8 cellular contexts compared by ENCODE assay signal in the genomic region with DNA sequence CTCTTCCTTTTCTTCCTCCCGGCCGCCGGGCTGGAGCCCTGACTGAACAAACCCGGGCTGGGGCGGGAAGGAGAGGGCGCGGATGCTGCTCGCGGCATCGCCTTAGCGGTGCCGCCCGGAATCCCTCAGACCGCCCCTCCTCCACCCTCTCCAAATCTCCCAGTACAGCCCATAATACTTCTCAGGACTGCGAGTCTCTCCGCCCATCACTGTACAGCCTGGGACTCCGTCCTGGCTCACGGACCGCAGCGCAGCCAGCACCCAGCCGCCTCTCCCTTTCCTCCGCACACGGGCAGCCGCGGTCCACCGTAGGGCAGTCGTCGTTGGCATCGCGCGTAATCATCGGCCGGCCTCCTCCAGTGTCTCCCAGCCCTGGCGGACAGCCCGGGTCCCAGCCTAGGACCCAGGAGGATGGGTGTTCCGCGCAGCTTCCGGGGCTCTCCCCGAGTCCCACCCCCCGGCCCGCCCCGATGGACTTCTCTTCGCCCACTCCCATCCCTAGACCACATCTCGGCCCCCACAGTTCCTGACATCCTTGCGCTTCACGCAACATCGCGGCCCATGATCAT. TPM values are rescaled to one million over a fixed set of nuclear protein-coding genes. Genes with fewer than 3 reads are reported as not detected.
A peak's percentile ranks its signal among the peaks of the same experiment; 100 is the strongest.
DNase-seq lines count a peak whose midpoint lies in the region; ATAC-seq and TF ChIP-seq lines count a peak whose summit lies in the region.
"Not testable (repeated sequence)": the region's sequence is repeated elsewhere in the genome, so short reads cannot be mapped to it uniquely, and the experiment has no call there.

No MANE protein-coding gene starts in this region.

- H3K4me1 ChIP-seq in SJCRH30; lung (ENCODE audit: control insufficient read depth in 2 of 2, insufficient read depth in 2 of 2, low read length in 2 of 2); smooth muscle cell (ENCODE audit: low read depth): not testable (repeated sequence)
- peaks cover 0 to 13% (median 0%) of the 10 kb centered on the region in 3 donors for H3K4me1 ChIP-seq in esophagus squamous epithelium

- H4K20me1 ChIP-seq in smooth muscle cell (ENCODE audit: low read depth) = not testable (repeated sequence)

- CTCF ChIA-PET in AG04449 (lab: Yijun Ruan, JAX) = not testable (repeated sequence)

- H2AFZ ChIP-seq in smooth muscle cell (ENCODE audit: low read depth) = not testable (repeated sequence)

- no CpG with 5 or more reads among the region's 48 CpGs for WGBS in esophagus squamous epithelium, 2 donors
- no CpG with 5 or more reads among the region's 48 CpGs for WGBS in lung, 2 donors
- WGBS in smooth muscle cell (ENCODE audit: low lambda C conversion rate) = no CpG with 5 or more reads among the region's 48 CpGs

- POLR2A ChIA-PET in AG04449 (lab: Yijun Ruan, JAX) = not testable (repeated sequence)

- H3K36me3 ChIP-seq in SJCRH30; esophagus squamous epithelium; lung (ENCODE audit: control insufficient read depth in 2 of 2, insufficient read depth in 2 of 2, low read length in 2 of 2); smooth muscle cell (ENCODE audit: low read depth): not testable (repeated sequence)

- H3K4me3 Mint-ChIP-seq in activated naive CD8-positive, alpha-beta T cell treated with anti-CD3 and anti-CD28 coated beads for 36 hours = peak overlapping the region; percentile 86

- not testable (repeated sequence) for H3K36me3 Mint-ChIP-seq in activated naive CD8-positive, alpha-beta T cell treated with anti-CD3 and anti-CD28 coated beads for 36 hours

- H3K4me3 ChIP-seq in AG04449 (ENCODE audit: low read depth, low read length) (peak overlapping the region; percentile 51), SJCRH30 (peak overlapping the region; percentile 72), esophagus squamous epithelium (peak overlapping the region; percentile 40 to 67 (median 50)), smooth muscle cell (peak overlapping the region; percentile 46)
- not testable (repeated sequence) for H3K4me3 ChIP-seq in lung

- TF ChIP-seq POLR2A in esophagus squamous epithelium (IDR thresholded peaks at IDR 0.05) = not testable (repeated sequence)

- intact Hi-C loops in esophagus squamous epithelium (cut with DNase I) = not testable (repeated sequence)

- H3K9ac ChIP-seq in smooth muscle cell (ENCODE audit: low read depth) = not testable (repeated sequence)

- not testable (repeated sequence) for H3K4me2 ChIP-seq in smooth muscle cell

- H3K27ac ChIP-seq in SJCRH30 = peak overlapping the region; percentile 71
- peak overlapping the region; percentile 83 to 92 (median 87) for H3K27ac ChIP-seq in esophagus squamous epithelium
- peak overlapping the region in 1 of 2 donors; percentile 68 for H3K27ac ChIP-seq in lung (ENCODE audit: low read depth in 1 of 2, low read length in 1 of 2)
- H3K27ac ChIP-seq in smooth muscle cell (ENCODE audit: low read depth) = not testable (repeated sequence)

- H3K27me3 Mint-ChIP-seq in activated naive CD8-positive, alpha-beta T cell treated with anti-CD3 and anti-CD28 coated beads for 36 hours = not testable (repeated sequence)

- not testable (repeated sequence) for H3K4me1 Mint-ChIP-seq in activated naive CD8-positive, alpha-beta T cell treated with anti-CD3 and anti-CD28 coated beads for 36 hours

- ATAC-seq in GM19397 (IDR thresholded peaks at IDR 0.05; ENCODE audit: unreplicated experiment) (peak; percentile 1), HG03095 (IDR thresholded peaks at IDR 0.05; ENCODE audit: unreplicated experiment) (peak; percentile 4), lung (ENCODE audit: insufficient read depth, low FRiP score) (peak; percentile 1)

- not testable (repeated sequence) for H3K9me3 Mint-ChIP-seq in activated naive CD8-positive, alpha-beta T cell treated with anti-CD3 and anti-CD28 coated beads for 36 hours

- H3K9me3 ChIP-seq in SJCRH30 (replicated peaks); esophagus squamous epithelium; lung (ENCODE audit: control insufficient read depth in 2 of 2, insufficient read depth in 1 of 2, low read length in 1 of 2); smooth muscle cell (replicated peaks; ENCODE audit: low read depth): not testable (repeated sequence)

- H3K79me2 ChIP-seq in smooth muscle cell (ENCODE audit: low read depth) = not testable (repeated sequence)

- TF ChIP-seq CTCF in AG04449 (IDR thresholded peaks at IDR 0.05; ENCODE audit: insufficient read depth, low read length, missing control alignments); esophagus squamous epithelium (IDR thresholded peaks at IDR 0.05); lung (IDR thresholded peaks at IDR 0.05; ENCODE audit: control extremely low read depth, extremely low read depth); smooth muscle cell (IDR thresholded peaks at IDR 0.05; ENCODE audit: borderline replicate concordance, insufficient read depth, poor library complexity, severe bottlenecking): not testable (repeated sequence)

- peak overlapping the region; percentile 88 for H3K27ac Mint-ChIP-seq in activated naive CD8-positive, alpha-beta T cell treated with anti-CD3 and anti-CD28 coated beads for 36 hours

- DNase-seq in AG04449 (ENCODE audit: low read depth, low spot score); activated naive CD8-positive, alpha-beta T cell treated with anti-CD3 and anti-CD28 coated beads for 36 hours; esophagus squamous epithelium (lab: John Stamatoyannopoulos, UW); lung (ENCODE audit: low spot score); smooth muscle cell (lab: John Stamatoyannopoulos, UW; ENCODE audit: unreplicated experiment): not testable (repeated sequence)
- peak in 1 of 2 experiments; percentile 40 for DNase-seq in SJCRH30

- H3K27me3 ChIP-seq in SJCRH30; esophagus squamous epithelium; lung (ENCODE audit: control insufficient read depth, insufficient read depth); smooth muscle cell (ENCODE audit: low read depth): not testable (repeated sequence)

- not testable (repeated sequence) for H3F3A ChIP-seq in smooth muscle cell (ENCODE audit: low read depth)

RNA-seq across cellular contexts. Expression of a gene that starts 0.4 kb away (rescaled TPM):
- 21.0 and 21.6 TPM in 2 replicates for total RNA-seq in SJCRH30 (2014; rRNA removed; shearing (Covaris generic))
- total RNA-seq in activated naive CD8-positive, alpha-beta T cell treated with anti-CD3 and anti-CD28 coated beads for 36 hours = 10 to 100 TPM; 14.6 to 19.1 TPM
- total RNA-seq in esophagus squamous epithelium (10 to 100 TPM in 2 of 4 donors, 1 to 10 TPM in 2; 5.4 to 16.8 (median 12.0) TPM), lung (10 to 100 TPM; 18.7 to 34.6 TPM), smooth muscle cell (14.7 and 18.1 TPM in 2 replicates)
- polyA plus RNA-seq in lung (1 to 10 TPM; 3.9 to 7.1 TPM), smooth muscle cell (10.4 and 11.3 TPM in 2 replicates)

RNA-seq across cellular contexts. Expression of a gene that starts 1.1 kb away (rescaled TPM):
- total RNA-seq in SJCRH30 (2014; rRNA removed; shearing (Covaris generic)) = 14.2 and 15.2 TPM in 2 replicates
- total RNA-seq in activated naive CD8-positive, alpha-beta T cell treated with anti-CD3 and anti-CD28 coated beads for 36 hours = 10 to 100 TPM; 24.6 to 26.9 TPM
- total RNA-seq in esophagus squamous epithelium (1 to 10 TPM in 3 of 4 donors, under 1 TPM in 1; 0.38 to 3.9 (median 2.1) TPM), lung (1 to 10 TPM; 1.1 TPM), smooth muscle cell (1.7 and 2.6 TPM in 2 replicates)
- polyA plus RNA-seq in lung (under 1 TPM; 0.39 to 0.81 TPM), smooth muscle cell (0.70 and 1.6 TPM in 2 replicates)
